10 cellular contexts compared by ENCODE assay signal in the genomic region with DNA sequence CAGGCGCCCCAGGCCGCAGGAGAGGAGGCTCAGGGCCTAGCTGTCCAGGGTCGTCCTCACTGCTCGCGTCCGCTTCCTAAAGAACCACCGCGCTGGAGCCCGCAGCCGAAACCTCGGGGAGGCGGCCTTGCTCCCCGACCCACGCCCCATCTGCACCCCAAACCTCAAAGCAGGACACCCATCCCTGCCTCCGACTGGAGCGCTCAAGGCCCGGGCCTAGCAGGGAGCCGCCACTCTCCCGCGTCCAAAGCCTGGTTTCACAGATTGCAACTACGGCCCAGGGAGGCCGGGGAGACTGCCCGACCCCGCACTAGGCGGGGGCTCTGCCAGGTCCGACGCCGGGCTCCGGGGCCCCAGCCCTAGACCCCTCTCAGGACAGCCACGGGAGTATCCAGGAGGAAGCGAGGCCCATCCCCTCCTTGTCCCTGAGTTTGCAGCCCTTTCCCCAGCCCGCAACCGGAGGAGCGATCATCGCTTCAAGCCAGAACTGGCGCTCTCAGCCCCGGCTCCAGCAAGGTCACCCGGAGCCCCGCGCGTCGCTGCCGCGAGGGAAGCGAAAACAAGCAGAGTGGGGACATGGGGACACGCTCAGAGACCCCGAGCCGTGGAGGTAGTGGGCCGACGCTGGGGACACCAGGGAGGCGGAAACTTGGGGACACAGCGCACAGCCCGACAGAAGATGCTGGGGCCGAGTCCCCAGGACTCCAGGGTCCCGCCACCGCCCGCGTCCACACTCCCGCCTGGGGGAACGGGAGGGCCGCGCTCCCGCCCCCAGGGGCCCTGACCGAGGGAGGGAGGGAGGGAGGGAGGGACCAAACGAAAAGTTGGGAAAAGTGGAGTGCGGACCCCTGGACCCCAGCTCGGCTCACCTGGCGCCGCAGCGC. TPM values are rescaled to one million over a fixed set of nuclear protein-coding genes. Genes with fewer than 3 reads are reported as not detected.
DNase-seq lines count a peak whose midpoint lies in the region; ATAC-seq and TF ChIP-seq lines count a peak whose summit lies in the region.
"Had no signal": no experiment of that assay in that cellular context is flagged by ENCODE, and none has a peak within 500 bp of the region (broad histone marks: within the 10 kb centered on the region; RNA-seq: fewer than 3 reads in every experiment).

No MANE protein-coding gene starts in this region.

- H3K4me3 ChIP-seq in fibroblast of pulmonary artery (replicated peaks; ENCODE audit: low read depth, low read length) (peak overlapping the region; percentile 66), ovary (peak overlapping the region; percentile 66)

- H3K27ac Mint-ChIP-seq in activated CD8-positive, alpha-beta T cell treated with anti-CD3 and anti-CD28 coated beads for 36 hours: no peak overlapping the region

- 2 to 7% (median 4%) methylated on average over 30 to 70 of the region's 70 CpGs for WGBS in ovary, 3 donors

- peak overlapping the region; percentile 68 for H3K4me3 Mint-ChIP-seq in activated CD8-positive, alpha-beta T cell treated with anti-CD3 and anti-CD28 coated beads for 36 hours

- peaks cover 5% of the 10 kb centered on the region for H3K36me3 Mint-ChIP-seq in activated CD8-positive, alpha-beta T cell treated with anti-CD3 and anti-CD28 coated beads for 36 hours (ENCODE audit: low read depth)

- H3K9me3 ChIP-seq in ovary: no peaks in the 10 kb centered on the region

- CTCF ChIA-PET in activated CD8-positive, alpha-beta T cell treated with anti-CD3 and anti-CD28 coated beads for 36 hours (lab: Charles Lee): interaction anchor here (0.8 to 2.1 kb wide), 7 partner anchors 10 to 246 kb away, joined by 3 to 11 read pairs (median 5); no protein-coding TSS in a partner anchor

- TF ChIP-seq POLR2A in ovary (IDR thresholded peaks at IDR 0.05): no peak

- no peaks in the 10 kb centered on the region for H3K9me3 Mint-ChIP-seq in activated CD8-positive, alpha-beta T cell treated with anti-CD3 and anti-CD28 coated beads for 36 hours

- no peaks in the 10 kb centered on the region for H3K27me3 ChIP-seq in ovary

- TF ChIP-seq EP300 in ovary (IDR thresholded peaks at IDR 0.05): no peak

- H3K27ac ChIP-seq in ovary: peak overlapping the region; percentile 91 to 95
- H3K27ac ChIP-seq: 22Rv1 had no signal

- no peak for TF ChIP-seq CTCF in activated CD8-positive, alpha-beta T cell treated with anti-CD3 and anti-CD28 coated beads for 36 hours (IDR thresholded peaks at IDR 0.05)
- TF ChIP-seq CTCF in fibroblast of pulmonary artery (IDR thresholded peaks at IDR 0.05; ENCODE audit: low read length, missing control alignments) (no peak), ovary (IDR thresholded peaks at IDR 0.05) (no peak)

- H3K4me1 Mint-ChIP-seq in activated CD8-positive, alpha-beta T cell treated with anti-CD3 and anti-CD28 coated beads for 36 hours (ENCODE audit: low read depth): no peaks in the 10 kb centered on the region

- no peaks in the 10 kb centered on the region for H3K36me3 ChIP-seq in ovary

- no peak for ATAC-seq in activated CD8-positive, alpha-beta T cell treated with anti-CD3 and anti-CD28 coated beads for 36 hours

- DNase-seq in DMS 273 (lab: John Stamatoyannopoulos, UW; ENCODE audit: unreplicated experiment) (peak; percentile 62), DMS 273 treated with DMSO at 0.1 percent for 48 hours (lab: John Stamatoyannopoulos, UW) (no peak), fibroblast of pulmonary artery (ENCODE audit: low read depth) (peak; percentile 40), ovary (peak; percentile 53 to 74 (median 64)), nucleus accumbens (lab: John Stamatoyannopoulos, UW) (no peak), NCI-H1436 (lab: John Stamatoyannopoulos, UW) (no peak), NCI-H1048 (lab: John Stamatoyannopoulos, UW) (no peak)
- peak; percentile 37 for DNase-seq in activated CD8-positive, alpha-beta T cell treated with anti-CD3 and anti-CD28 coated beads for 36 hours

- intact Hi-C loops in activated CD8-positive, alpha-beta T cell treated with anti-CD3 and anti-CD28 coated beads for 36 hours (cut with micrococcal nuclease): loop anchor here (5.0 kb wide), 1 partner anchor 241 kb away; no protein-coding TSS in a partner anchor
- intact Hi-C loops in ovary (cut with DNase I): loop anchor here (2.0 to 10.0 kb wide), 5 partner anchors 58 to 241 kb away; partner anchors contain the start of gene SRSF4 (in 3 of the 4)

- peaks cover 14% of the 10 kb centered on the region for H3K4me1 ChIP-seq in ovary (ENCODE audit: insufficient read depth)

- peaks cover 21% of the 10 kb centered on the region for H3K27me3 Mint-ChIP-seq in activated CD8-positive, alpha-beta T cell treated with anti-CD3 and anti-CD28 coated beads for 36 hours

- POLR2A ChIA-PET in activated CD8-positive, alpha-beta T cell treated with anti-CD3 and anti-CD28 coated beads for 36 hours (lab: Charles Lee): interaction anchor here (1.1 to 1.7 kb wide), 2 partner anchors 57 to 60 kb away, joined by 3 to 10 read pairs; partner anchors contain the start of gene SRSF4

RNA-seq across cellular contexts. Expression of gene TMEM200B, which starts 0.5 kb away (rescaled TPM):
- total RNA-seq in activated CD8-positive, alpha-beta T cell treated with anti-CD3 and anti-CD28 coated beads for 36 hours: 1 to 10 TPM; 1.0 to 1.1 TPM
- total RNA-seq in ovary: 10 to 100 TPM; 16.2 to 65.9 (median 32.6) TPM
- 10 to 100 TPM; 22.6 to 26.3 TPM for polyA plus RNA-seq in ovary
- total RNA-seq: SK-MEL-5 had no signal

RNA-seq across cellular contexts. Expression of gene SRSF4, which starts 58.5 kb away (rescaled TPM):
- 100 to 1,000 TPM; 121 to 123 TPM for total RNA-seq in activated CD8-positive, alpha-beta T cell treated with anti-CD3 and anti-CD28 coated beads for 36 hours
- total RNA-seq in ovary: 100 to 1,000 TPM in 1 of 7 donors, 10 to 100 TPM in 6; 55.2 to 111 (median 88.2) TPM
- polyA plus RNA-seq in ovary: 100 to 1,000 TPM in 1 of 2 donors, 10 to 100 TPM in 1; 70.5 to 135 TPM

Comparison
In these comparisons a context has a peak if more than half of its experiments do, and no peak if none do; other contexts are left out.
1. DNase-seq: peak in DMS 273 (single experiment), activated CD8-positive, alpha-beta T cell treated with anti-CD3 and anti-CD28 coated beads for 36 hours (single experiment), fibroblast of pulmonary artery (single experiment) and ovary (5 of 5); none in DMS 273 treated with DMSO at 0.1 percent for 48 hours (single experiment), nucleus accumbens (0 of 56), NCI-H1436 (single experiment) and NCI-H1048 (single experiment).
2. RNA of gene TMEM200B, which starts 0.5 kb away (total RNA-seq): 16.2 to 65.9 TPM in ovary; 1.0 to 1.1 TPM in activated CD8-positive, alpha-beta T cell treated with anti-CD3 and anti-CD28 coated beads for 36 hours; every median in the first group is over 4 times any median in the second.